8 cellular contexts compared by ENCODE assay signal in the genomic region with DNA sequence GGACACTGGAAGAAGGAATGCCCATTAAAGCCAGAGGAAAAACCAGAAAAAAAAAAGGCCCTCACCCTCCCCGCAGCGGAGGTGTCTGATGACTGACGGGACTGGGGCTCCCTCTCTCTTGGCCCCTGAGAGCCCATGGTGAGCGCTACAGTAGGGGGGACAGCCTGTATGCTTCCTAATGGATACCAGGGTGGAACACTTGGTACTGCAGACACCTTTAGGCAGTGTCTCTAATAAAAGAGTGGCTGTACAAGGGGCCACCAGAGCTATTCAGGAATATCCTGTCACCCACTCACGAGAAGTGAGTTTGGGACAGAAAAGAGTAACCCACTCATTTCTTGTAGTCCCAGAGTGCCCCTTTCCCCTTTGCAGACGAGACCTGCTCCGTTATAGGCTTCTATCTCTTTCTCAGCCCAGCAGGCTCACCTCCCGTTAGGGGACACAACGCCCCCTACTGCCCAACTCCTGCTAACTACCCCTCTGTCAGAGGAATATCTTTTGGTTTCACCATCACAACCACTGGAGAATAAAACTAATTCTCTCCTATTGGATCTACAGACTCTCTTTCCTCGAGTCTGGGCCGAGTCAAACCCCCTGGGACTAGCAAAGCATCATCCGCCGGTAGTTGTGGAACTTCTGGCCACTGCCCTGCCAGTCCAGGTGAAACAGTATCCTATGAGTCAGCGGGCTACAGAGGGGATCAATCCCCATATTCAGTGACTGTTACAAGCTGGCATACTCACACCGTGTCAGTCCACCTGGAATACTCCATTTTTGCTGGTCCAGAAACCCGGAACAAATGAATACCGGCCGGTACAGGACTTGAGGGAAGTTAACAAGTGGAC. TPM values are rescaled to one million over a fixed set of nuclear protein-coding genes. Genes with fewer than 3 reads are reported as not detected.
A peak's percentile ranks its signal among the peaks of the same experiment; 100 is the strongest.
DNase-seq lines count a peak whose midpoint lies in the region; ATAC-seq and TF ChIP-seq lines count a peak whose summit lies in the region.

No MANE protein-coding gene starts in this region.

- no peaks in the 10 kb centered on the region for H3K36me3 ChIP-seq in lung (ENCODE audit: control insufficient read depth in 2 of 2, insufficient read depth in 2 of 2, low read length in 2 of 2)

- no peaks in the 10 kb centered on the region for H3K27me3 ChIP-seq in lung (ENCODE audit: control insufficient read depth, insufficient read depth)

- no peak overlapping the region for H3K4me3 ChIP-seq in lung

- 55 to 56% methylated on average over 18 of the region's 18 CpGs for WGBS in lung, 2 donors

- H3K27ac Mint-ChIP-seq in chondrocyte (ENCODE audit: unreplicated experiment): no peak overlapping the region

- peak; percentile 80 for TF ChIP-seq CTCF in chondrocyte (IDR thresholded peaks at IDR 0.05)
- peak; percentile 15 for TF ChIP-seq CTCF in lung (IDR thresholded peaks at IDR 0.05; ENCODE audit: control extremely low read depth, extremely low read depth)

- no peaks in the 10 kb centered on the region for H3K4me1 ChIP-seq in lung (ENCODE audit: control insufficient read depth in 2 of 2, insufficient read depth in 2 of 2, low read length in 2 of 2)

- ATAC-seq in HG02588 (IDR thresholded peaks at IDR 0.05; ENCODE audit: unreplicated experiment) (peak; percentile 95), lung (ENCODE audit: insufficient read depth, low FRiP score) (no peak)

- peaks cover 7% of the 10 kb centered on the region for H3K27me3 Mint-ChIP-seq in chondrocyte (ENCODE audit: low read depth)

- no peak overlapping the region for H3K4me3 Mint-ChIP-seq in chondrocyte (ENCODE audit: unreplicated experiment)

- no peaks in the 10 kb centered on the region for H3K9me3 ChIP-seq in lung (ENCODE audit: control insufficient read depth in 2 of 2, insufficient read depth in 1 of 2, low read length in 1 of 2)

- H3K27ac ChIP-seq in lung (ENCODE audit: low read depth in 1 of 2, low read length in 1 of 2): no peak overlapping the region

- H3K4me1 Mint-ChIP-seq in chondrocyte (ENCODE audit: low read depth): peaks cover 3% of the 10 kb centered on the region

- DNase-seq in NCI-H748 (lab: John Stamatoyannopoulos, UW; ENCODE audit: unreplicated experiment): peak; percentile 52
- no peak for DNase-seq in NCI-H748 treated with DMSO at 0.1 percent for 48 hours (lab: John Stamatoyannopoulos, UW)
- peak; percentile 34 for DNase-seq in NCI-H1092 treated with DMSO at 0.1 percent for 48 hours (lab: John Stamatoyannopoulos, UW)
- DNase-seq in activated CD4-positive, CD25-positive, alpha-beta regulatory T cell (lab: John Stamatoyannopoulos, UW): peak; percentile 37 to 44 (median 40)
- no peak for DNase-seq in chondrocyte (ENCODE audit: low spot score)
- peak; percentile 44 for DNase-seq in lung (ENCODE audit: low spot score)
- peak; percentile 53 to 70 for DNase-seq in stimulated activated CD8-positive, alpha-beta memory T cell treated with anti-CD3 and anti-CD28 coated beads, Interleukin-2, amount 100 ng/mL, for 48 hours (ENCODE audit: low read depth in 2 of 2)

- no peaks in the 10 kb centered on the region for H3K36me3 Mint-ChIP-seq in chondrocyte (ENCODE audit: low read depth)

- H3K9me3 Mint-ChIP-seq in chondrocyte (ENCODE audit: low read depth): no peaks in the 10 kb centered on the region

RNA-seq across cellular contexts. Expression of a gene that starts 40.8 kb away (rescaled TPM):
- total RNA-seq in chondrocyte: 13.3 to 17.7 TPM (median 14.7 TPM) in 3 replicates
- total RNA-seq in lung: 10 to 100 TPM; 14.3 to 42.5 TPM
- polyA plus RNA-seq in lung: 1 to 10 TPM; 7.5 to 9.3 TPM

RNA-seq across cellular contexts. Expression of a gene that starts 50.3 kb away (rescaled TPM):
- total RNA-seq in chondrocyte: 649 to 687 TPM (median 652 TPM) in 3 replicates
- total RNA-seq in lung: 1,000 to 10,000 TPM in 1 of 2 donors, 100 to 1,000 TPM in 1; 883 to 1,468 TPM
- 1,000 to 10,000 TPM; 1,147 to 4,516 TPM for polyA plus RNA-seq in lung

Comparison
In these comparisons a context has a peak if more than half of its experiments do, and no peak if none do; other contexts are left out.
1. DNase-seq: peak in NCI-H748 (single experiment), NCI-H1092 treated with DMSO at 0.1 percent for 48 hours (single experiment), activated CD4-positive, CD25-positive, alpha-beta regulatory T cell (4 of 4), lung (single experiment) and stimulated activated CD8-positive, alpha-beta memory T cell treated with anti-CD3 and anti-CD28 coated beads, Interleukin-2, amount 100 ng/mL, for 48 hours (2 of 2); none in NCI-H748 treated with DMSO at 0.1 percent for 48 hours (single experiment) and chondrocyte (single experiment).